Comparison of ENCODE assay signal across 14 cellular contexts in genomic region chr2:238138331-238139102, GRCh38. TPM values are rescaled to one million over a fixed set of nuclear protein-coding genes. Genes with fewer than 3 reads are reported as not detected.
DNase-seq lines count a peak whose midpoint lies in the region; ATAC-seq, FAIRE-seq and TF ChIP-seq lines count a peak whose summit lies in the region.
"Had no signal": no experiment of that assay in that cellular context is flagged by ENCODE, and none has a peak within 500 bp of the region (broad histone marks: within the 10 kb centered on the region; RNA-seq: fewer than 3 reads in every experiment).

A gene with protein sequence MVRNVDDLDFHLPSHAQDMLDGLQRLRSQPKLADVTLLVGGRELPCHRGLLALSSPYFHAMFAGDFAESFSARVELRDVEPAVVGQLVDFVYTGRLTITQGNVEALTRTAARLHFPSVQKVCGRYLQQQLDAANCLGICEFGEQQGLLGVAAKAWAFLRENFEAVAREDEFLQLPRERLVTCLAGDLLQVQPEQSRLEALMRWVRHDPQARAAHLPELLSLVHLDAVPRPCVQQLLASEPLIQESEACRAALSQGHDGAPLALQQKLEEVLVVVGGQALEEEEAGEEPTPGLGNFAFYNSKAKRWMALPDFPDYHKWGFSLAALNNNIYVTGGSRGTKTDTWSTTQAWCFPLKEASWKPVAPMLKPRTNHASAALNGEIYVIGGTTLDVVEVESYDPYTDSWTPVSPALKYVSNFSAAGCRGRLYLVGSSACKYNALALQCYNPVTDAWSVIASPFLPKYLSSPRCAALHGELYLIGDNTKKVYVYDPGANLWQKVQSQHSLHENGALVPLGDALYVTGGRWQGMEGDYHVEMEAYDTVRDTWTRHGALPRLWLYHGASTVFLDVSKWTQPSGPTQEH (plus strand): TSS chr2:238138668. CDS start chr2:238140755, 2,087 bp downstream.

- intact Hi-C loops in Right ventricle myocardium inferior (cut with DNase I), result loop anchor here (1.0 to 10.0 kb wide), 3 partner anchors 78 to 280 kb away; partner anchors contain the start of genes RAMP1 and UBE2F

- no peaks in the 10 kb centered on the region for H3F3A ChIP-seq in neural progenitor cell (ENCODE audit: low read depth)

- H3K4me3 Mint-ChIP-seq in neural progenitor cell, result no peak within 1 kb of the TSS
- H3K4me3 Mint-ChIP-seq: activated naive CD8-positive, alpha-beta T cell; immature natural killer cell; type B pancreatic cell had no signal

- no peaks in the 10 kb centered on the region for H3K9me3 Mint-ChIP-seq in neural progenitor cell
- H3K9me3 Mint-ChIP-seq: immature natural killer cell, type B pancreatic cell had no signal

- CTCF ChIA-PET in A549 (lab: Yijun Ruan, JAX), result interaction anchor here (0.8 to 3.4 kb wide), 6 partner anchors 12 to 437 kb away, joined by 3 to 13 read pairs (median 4); no protein-coding TSS in a partner anchor

- TF ChIP-seq POLR2A in A549 (IDR thresholded peaks at IDR 0.05; ENCODE audit: low read length), result no peak

- H3K27ac ChIP-seq in A549 (peak within 1 kb of the TSS; percentile 54 to 65; a peak in 5 of 6 replicates), OCI-LY3 (ENCODE audit: low read length) (no peak within 1 kb of the TSS), neural progenitor cell (no peak within 1 kb of the TSS)

- no peak for ATAC-seq in A549
- peak; percentile 88 for ATAC-seq in Right ventricle myocardium inferior
- no peak for ATAC-seq in HG02798 (IDR thresholded peaks at IDR 0.05; ENCODE audit: poor library complexity, unreplicated experiment)

- TF ChIP-seq CTCF in A549 (IDR thresholded peaks at IDR 0.05) (no peak), OCI-LY3 (IDR thresholded peaks at IDR 0.05; ENCODE audit: low read depth, low read length) (no peak), neural progenitor cell (IDR thresholded peaks at IDR 0.05) (no peak)

- H3K36me3 ChIP-seq in OCI-LY3 (replicated peaks; ENCODE audit: low read depth, low read length) (no peaks in the 10 kb centered on the region), neural progenitor cell (no peaks in the 10 kb centered on the region)
- H3K36me3 ChIP-seq: MG63 had no signal

- H3K9me3 ChIP-seq in A549 (no peaks in the 10 kb centered on the region), OCI-LY3 (ENCODE audit: insufficient read depth, low read length) (no peaks in the 10 kb centered on the region), neural progenitor cell (ENCODE audit: low read depth) (no peaks in the 10 kb centered on the region)
- H3K9me3 ChIP-seq: MG63 had no signal

- H3K4me1 ChIP-seq in A549 (peaks cover 46% of the 10 kb centered on the region), OCI-LY3 (ENCODE audit: low read length) (peaks cover 6% of the 10 kb centered on the region), neural progenitor cell (peaks cover 8% of the 10 kb centered on the region)

- no peak for TF ChIP-seq EP300 in A549 (IDR thresholded peaks at IDR 0.05)

- H3K27me3 ChIP-seq in OCI-LY3 (ENCODE audit: low read depth, low read length), result no peaks in the 10 kb centered on the region
- H3K27me3 ChIP-seq in neural progenitor cell, result no peaks in the 10 kb centered on the region
- H3K27me3 ChIP-seq: MG63 had no signal

- DNase-seq in A549 (ENCODE audit: low read depth in 1 of 2, low spot score in 1 of 2) (no peak), Right ventricle myocardium inferior (ENCODE audit: missing footprints) (peak; percentile 86), neural progenitor cell (ENCODE audit: low spot score) (no peak), KBM-7 (no peak)
- DNase-seq in stimulated activated naive CD4-positive, alpha-beta T cell (lab: John Stamatoyannopoulos, UW), result no peak
- DNase-seq in stimulated activated CD4-positive, alpha-beta T cell treated with anti-CD3 and anti-CD28 coated beads, Interleukin-4, amount 100 ng/mL, for 1 hour, result no peak
- DNase-seq: immature natural killer cell, MG63, NCI-H226 had no signal

- no peak for FAIRE-seq in A549 (lab: Jason Lieb, UNC)

- no peaks in the 10 kb centered on the region for H3K4me1 Mint-ChIP-seq in neural progenitor cell

- TF ChIP-seq RAD21 in A549 (conservative IDR thresholded peaks at IDR 0.05 in 1 of 2, IDR thresholded peaks at IDR 0.05 in 1 of 2), result no peak

- H3K36me3 Mint-ChIP-seq in neural progenitor cell, result no peaks in the 10 kb centered on the region
- H3K36me3 Mint-ChIP-seq: activated naive CD8-positive, alpha-beta T cell; immature natural killer cell; type B pancreatic cell had no signal

- H3K27ac Mint-ChIP-seq in neural progenitor cell, result peak within 1 kb of the TSS; percentile 46
- H3K27ac Mint-ChIP-seq: activated naive CD8-positive, alpha-beta T cell; immature natural killer cell; type B pancreatic cell had no signal

- H3K4me3 ChIP-seq in A549 (no peak within 1 kb of the TSS), OCI-LY3 (ENCODE audit: low read length) (peak within 1 kb of the TSS; percentile 72), neural progenitor cell (no peak within 1 kb of the TSS)
- H3K4me3 ChIP-seq: MG63 had no signal

- no peaks in the 10 kb centered on the region for H4K20me1 ChIP-seq in OCI-LY3 (ENCODE audit: insufficient read depth, low read length)
- H4K20me1 ChIP-seq in neural progenitor cell (ENCODE audit: low read depth), result no peaks in the 10 kb centered on the region

- H3K79me2 ChIP-seq in OCI-LY3 (ENCODE audit: low read length), result no peaks in the 10 kb centered on the region
- H3K79me2 ChIP-seq in neural progenitor cell (ENCODE audit: low read depth), result no peaks in the 10 kb centered on the region

- H2AFZ ChIP-seq in OCI-LY3 (ENCODE audit: low read depth, low read length), result peak within 1 kb of the TSS; percentile 69; the same call in 1 of the 2 replicates
- peak within 1 kb of the TSS; percentile 68 for H2AFZ ChIP-seq in neural progenitor cell (replicated peaks)

- peaks cover 4% of the 10 kb centered on the region for H3K27me3 Mint-ChIP-seq in neural progenitor cell (ENCODE audit: insufficient read depth, low read depth)
- H3K27me3 Mint-ChIP-seq: activated naive CD8-positive, alpha-beta T cell; type B pancreatic cell had no signal

- 0 out of 2 replicates have a peak within 1 kb of the TSS, but pooled peaks have one; percentile 13 for H3K9ac ChIP-seq in OCI-LY3 (ENCODE audit: low read length)
- H3K9ac ChIP-seq in neural progenitor cell, result no peak within 1 kb of the TSS

- POLR2A ChIA-PET in A549 (lab: Yijun Ruan, JAX), result no interaction called here

- H3K4me2 ChIP-seq in A549 (peak within 1 kb of the TSS; percentile 41), OCI-LY3 (ENCODE audit: low read length) (peak within 1 kb of the TSS; percentile 82), neural progenitor cell (no peak within 1 kb of the TSS)

- in situ Hi-C loops in KBM-7 (cut with MboI; ENCODE audit: low pct_unique_long_range_greater_than_20kb, low sequenced_read_pairs), result no loop called here

- WGBS in A549 (ENCODE audit: missing lambda C conversion rate), result 84% methylated on average over 11 of the region's 20 CpGs

TF ChIP-seq in A549, 52 proteins besides CTCF, POLR2A, EP300 and RAD21:
- TF ChIP-seq FOSL2 (IDR thresholded peaks at IDR 0.05), result no peak
- TF ChIP-seq FOSL2 (CRISPR knock-in tag; IDR thresholded peaks at IDR 0.05), result no peak
- TF ChIP-seq KDM1A (IDR thresholded peaks at IDR 0.05; ENCODE audit: low read depth), result no peak
- TF ChIP-seq CHD2 (IDR thresholded peaks at IDR 0.05; ENCODE audit: low read length, partially characterized antibody), result no peak
- TF ChIP-seq, protein P1, sequence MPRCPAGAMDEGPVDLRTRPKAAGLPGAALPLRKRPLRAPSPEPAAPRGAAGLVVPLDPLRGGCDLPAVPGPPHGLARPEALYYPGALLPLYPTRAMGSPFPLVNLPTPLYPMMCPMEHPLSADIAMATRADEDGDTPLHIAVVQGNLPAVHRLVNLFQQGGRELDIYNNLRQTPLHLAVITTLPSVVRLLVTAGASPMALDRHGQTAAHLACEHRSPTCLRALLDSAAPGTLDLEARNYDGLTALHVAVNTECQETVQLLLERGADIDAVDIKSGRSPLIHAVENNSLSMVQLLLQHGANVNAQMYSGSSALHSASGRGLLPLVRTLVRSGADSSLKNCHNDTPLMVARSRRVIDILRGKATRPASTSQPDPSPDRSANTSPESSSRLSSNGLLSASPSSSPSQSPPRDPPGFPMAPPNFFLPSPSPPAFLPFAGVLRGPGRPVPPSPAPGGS (IDR thresholded peaks at IDR 0.05), result no peak
- no peak for TF ChIP-seq HDAC2 (IDR thresholded peaks at IDR 0.05)
- TF ChIP-seq POLR2AphosphoS2 (conservative IDR thresholded peaks at IDR 0.05; ENCODE audit: low read length), result no peak
- TF ChIP-seq CEBPB (IDR thresholded peaks at IDR 0.05), result no peak

RNA-seq across cellular contexts. Expression of the gene that starts here (rescaled TPM):
- polyA plus RNA-seq in A549 (2011; rRNA removed) (0.04 TPM in 1 of 2 replicates, not detected in the other), A549 (2017; fragmentation: RNase III; extraction: RNeasy Plus Mini Kit Qiagen cat#74134 plus additional on column Dnase treatment) (0.03 to 0.04 TPM (median 0.03 TPM) in 3 replicates)
- 0.01 TPM in 1 of 2 replicates, not detected in the other for polyA plus RNA-seq in A549 (2012; cell fraction: cytosol; rRNA removed)
- 0.05 and 0.07 TPM in 2 replicates for polyA plus RNA-seq in A549 (2012; cell fraction: nucleus; rRNA removed)
- 0.08 TPM in 1 of 2 replicates, not detected in the other for polyA minus RNA-seq in A549 (2011; rRNA and poly(A)+ RNA removed)
- total RNA-seq in Right ventricle myocardium inferior (20.6 TPM), neural progenitor cell (ENCODE audit: low replicate concordance) (0.06 TPM in 1 of 2 replicates, not detected in the other)
- total RNA-seq: cerebellum had no signal
- polyA plus RNA-seq: immature natural killer cell had no signal

Comparison
In these comparisons a context has a peak if more than half of its experiments do, and no peak if none do; other contexts are left out.
1. RNA of the gene that starts here (total RNA-seq): 20.6 TPM in Right ventricle myocardium inferior (single experiment); 0.06 TPM in neural progenitor cell; every median in the first group is over 10 times any median in the second.
2. H3K27ac ChIP-seq: peak in A549 (2 of 2); none in OCI-LY3 (single experiment) and neural progenitor cell (single experiment).